1 cellular context compared by ENCODE assay signal in the genomic region with DNA sequence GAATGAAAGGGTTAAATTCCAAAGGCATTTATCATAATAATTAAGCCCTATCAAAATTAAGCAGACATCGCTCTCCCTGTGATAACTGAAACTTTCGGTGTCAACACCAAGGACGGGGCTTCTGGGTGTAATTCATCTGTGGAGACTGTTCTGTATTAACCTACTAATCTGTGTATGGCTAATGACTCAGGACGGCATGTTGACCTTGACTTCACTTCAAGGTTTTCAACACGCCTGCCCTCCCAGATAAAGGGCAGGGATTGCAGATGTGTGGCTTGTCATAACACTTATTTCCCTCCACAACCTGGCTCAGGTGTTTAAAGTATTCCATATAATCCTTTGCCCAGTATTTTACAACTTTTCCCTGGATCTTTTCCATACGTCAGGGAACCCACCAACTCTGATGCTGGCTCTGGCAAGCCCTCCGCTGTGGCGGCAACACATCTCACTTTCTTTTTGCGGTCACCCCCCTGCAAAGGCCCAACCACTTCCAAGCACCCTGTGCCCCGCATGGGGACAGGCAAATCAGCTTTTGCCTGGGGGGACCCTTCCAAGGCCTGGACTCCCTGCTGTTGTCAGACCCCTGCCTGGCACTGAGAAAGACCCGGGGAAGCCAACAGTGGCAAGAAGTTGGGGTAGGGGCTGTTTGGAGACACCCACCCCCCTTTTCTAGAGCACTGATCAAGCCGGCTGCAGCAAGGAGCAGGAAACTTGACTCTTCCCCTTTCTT.
TF ChIP-seq lines count a peak whose summit lies in the region.

No MANE protein-coding gene starts in this region.

TF ChIP-seq in HepG2, 621 proteins besides CTCF, POLR2A, EP300 and RAD21:
- TF ChIP-seq, protein P1, sequence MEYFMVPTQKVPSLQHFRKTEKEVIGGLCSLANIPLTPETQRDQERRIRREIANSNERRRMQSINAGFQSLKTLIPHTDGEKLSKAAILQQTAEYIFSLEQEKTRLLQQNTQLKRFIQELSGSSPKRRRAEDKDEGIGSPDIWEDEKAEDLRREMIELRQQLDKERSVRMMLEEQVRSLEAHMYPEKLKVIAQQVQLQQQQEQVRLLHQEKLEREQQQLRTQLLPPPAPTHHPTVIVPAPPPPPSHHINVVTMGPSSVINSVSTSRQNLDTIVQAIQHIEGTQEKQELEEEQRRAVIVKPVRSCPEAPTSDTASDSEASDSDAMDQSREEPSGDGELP (IDR thresholded peaks at IDR 0.05; ENCODE audit: borderline replicate concordance, low read depth) = no peak
- TF ChIP-seq FOXA3 (CRISPR knock-in tag; IDR thresholded peaks at IDR 0.05) (0 out of 2 replicates have a peak, but pooled peaks have one; percentile 38), FOXA1 (IDR thresholded peaks at IDR 0.05) (no peak), FOXA1 (CRISPR knock-in tag; IDR thresholded peaks at IDR 0.05) (peak; percentile 22; the same call in 1 of the 2 replicates), PCBP1 (IDR thresholded peaks at IDR 0.05; ENCODE audit: borderline replicate concordance, low read depth, low read length) (no peak), ZNF652 (CRISPR knock-in tag; IDR thresholded peaks at IDR 0.05; ENCODE audit: borderline replicate concordance, low read depth) (peak; percentile 78; the same call in 1 of the 2 replicates), GATAD2A (CRISPR knock-in tag; IDR thresholded peaks at IDR 0.05) (0 out of 2 replicates have a peak, but pooled peaks have one; percentile 16), ZNF10 (CRISPR knock-in tag; IDR thresholded peaks at IDR 0.05; ENCODE audit: borderline replicate concordance, low read depth) (no peak), FOSL2 (CRISPR knock-in tag; IDR thresholded peaks at IDR 0.05) (peak; percentile 79)
- TF ChIP-seq, protein P2, sequence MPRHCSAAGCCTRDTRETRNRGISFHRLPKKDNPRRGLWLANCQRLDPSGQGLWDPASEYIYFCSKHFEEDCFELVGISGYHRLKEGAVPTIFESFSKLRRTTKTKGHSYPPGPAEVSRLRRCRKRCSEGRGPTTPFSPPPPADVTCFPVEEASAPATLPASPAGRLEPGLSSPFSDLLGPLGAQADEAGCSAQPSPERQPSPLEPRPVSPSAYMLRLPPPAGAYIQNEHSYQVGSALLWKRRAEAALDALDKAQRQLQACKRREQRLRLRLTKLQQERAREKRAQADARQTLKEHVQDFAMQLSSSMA (CRISPR knock-in tag; IDR thresholded peaks at IDR 0.05) = no peak
- TF ChIP-seq, protein P3, sequence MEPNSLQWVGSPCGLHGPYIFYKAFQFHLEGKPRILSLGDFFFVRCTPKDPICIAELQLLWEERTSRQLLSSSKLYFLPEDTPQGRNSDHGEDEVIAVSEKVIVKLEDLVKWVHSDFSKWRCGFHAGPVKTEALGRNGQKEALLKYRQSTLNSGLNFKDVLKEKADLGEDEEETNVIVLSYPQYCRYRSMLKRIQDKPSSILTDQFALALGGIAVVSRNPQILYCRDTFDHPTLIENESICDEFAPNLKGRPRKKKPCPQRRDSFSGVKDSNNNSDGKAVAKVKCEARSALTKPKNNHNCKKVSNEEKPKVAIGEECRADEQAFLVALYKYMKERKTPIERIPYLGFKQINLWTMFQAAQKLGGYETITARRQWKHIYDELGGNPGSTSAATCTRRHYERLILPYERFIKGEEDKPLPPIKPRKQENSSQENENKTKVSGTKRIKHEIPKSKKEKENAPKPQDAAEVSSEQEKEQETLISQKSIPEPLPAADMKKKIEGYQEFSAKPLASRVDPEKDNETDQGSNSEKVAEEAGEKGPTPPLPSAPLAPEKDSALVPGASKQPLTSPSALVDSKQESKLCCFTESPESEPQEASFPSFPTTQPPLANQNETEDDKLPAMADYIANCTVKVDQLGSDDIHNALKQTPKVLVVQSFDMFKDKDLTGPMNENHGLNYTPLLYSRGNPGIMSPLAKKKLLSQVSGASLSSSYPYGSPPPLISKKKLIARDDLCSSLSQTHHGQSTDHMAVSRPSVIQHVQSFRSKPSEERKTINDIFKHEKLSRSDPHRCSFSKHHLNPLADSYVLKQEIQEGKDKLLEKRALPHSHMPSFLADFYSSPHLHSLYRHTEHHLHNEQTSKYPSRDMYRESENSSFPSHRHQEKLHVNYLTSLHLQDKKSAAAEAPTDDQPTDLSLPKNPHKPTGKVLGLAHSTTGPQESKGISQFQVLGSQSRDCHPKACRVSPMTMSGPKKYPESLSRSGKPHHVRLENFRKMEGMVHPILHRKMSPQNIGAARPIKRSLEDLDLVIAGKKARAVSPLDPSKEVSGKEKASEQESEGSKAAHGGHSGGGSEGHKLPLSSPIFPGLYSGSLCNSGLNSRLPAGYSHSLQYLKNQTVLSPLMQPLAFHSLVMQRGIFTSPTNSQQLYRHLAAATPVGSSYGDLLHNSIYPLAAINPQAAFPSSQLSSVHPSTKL (CRISPR knock-in tag; IDR thresholded peaks at IDR 0.05) = 0 out of 2 replicates have a peak, but pooled peaks have one; percentile 39
- TF ChIP-seq, protein P4, sequence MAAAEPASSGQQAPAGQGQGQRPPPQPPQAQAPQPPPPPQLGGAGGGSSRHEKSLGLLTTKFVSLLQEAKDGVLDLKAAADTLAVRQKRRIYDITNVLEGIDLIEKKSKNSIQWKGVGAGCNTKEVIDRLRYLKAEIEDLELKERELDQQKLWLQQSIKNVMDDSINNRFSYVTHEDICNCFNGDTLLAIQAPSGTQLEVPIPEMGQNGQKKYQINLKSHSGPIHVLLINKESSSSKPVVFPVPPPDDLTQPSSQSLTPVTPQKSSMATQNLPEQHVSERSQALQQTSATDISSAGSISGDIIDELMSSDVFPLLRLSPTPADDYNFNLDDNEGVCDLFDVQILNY (CRISPR knock-in tag; conservative IDR thresholded peaks at IDR 0.05) = no peak
- TF ChIP-seq, protein P5, sequence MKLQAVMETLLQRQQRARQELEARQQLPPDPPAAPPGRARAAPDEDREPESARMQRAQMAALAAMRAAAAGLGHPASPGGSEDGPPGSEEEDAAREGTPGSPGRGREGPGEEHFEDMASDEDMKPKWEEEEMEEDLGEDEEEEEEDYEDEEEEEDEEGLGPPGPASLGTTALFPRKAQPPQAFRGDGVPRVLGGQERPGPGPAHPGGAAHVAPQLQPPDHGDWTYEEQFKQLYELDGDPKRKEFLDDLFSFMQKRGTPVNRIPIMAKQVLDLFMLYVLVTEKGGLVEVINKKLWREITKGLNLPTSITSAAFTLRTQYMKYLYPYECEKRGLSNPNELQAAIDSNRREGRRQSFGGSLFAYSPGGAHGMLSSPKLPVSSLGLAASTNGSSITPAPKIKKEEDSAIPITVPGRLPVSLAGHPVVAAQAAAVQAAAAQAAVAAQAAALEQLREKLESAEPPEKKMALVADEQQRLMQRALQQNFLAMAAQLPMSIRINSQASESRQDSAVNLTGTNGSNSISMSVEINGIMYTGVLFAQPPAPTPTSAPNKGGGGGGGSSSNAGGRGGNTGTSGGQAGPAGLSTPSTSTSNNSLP (IDR thresholded peaks at IDR 0.05; ENCODE audit: low read depth, low read length) = 0 out of 2 replicates have a peak, but pooled peaks have one; percentile 20
- TF ChIP-seq, protein P6, sequence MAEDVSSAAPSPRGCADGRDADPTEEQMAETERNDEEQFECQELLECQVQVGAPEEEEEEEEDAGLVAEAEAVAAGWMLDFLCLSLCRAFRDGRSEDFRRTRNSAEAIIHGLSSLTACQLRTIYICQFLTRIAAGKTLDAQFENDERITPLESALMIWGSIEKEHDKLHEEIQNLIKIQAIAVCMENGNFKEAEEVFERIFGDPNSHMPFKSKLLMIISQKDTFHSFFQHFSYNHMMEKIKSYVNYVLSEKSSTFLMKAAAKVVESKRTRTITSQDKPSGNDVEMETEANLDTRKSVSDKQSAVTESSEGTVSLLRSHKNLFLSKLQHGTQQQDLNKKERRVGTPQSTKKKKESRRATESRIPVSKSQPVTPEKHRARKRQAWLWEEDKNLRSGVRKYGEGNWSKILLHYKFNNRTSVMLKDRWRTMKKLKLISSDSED (CRISPR knock-in tag; IDR thresholded peaks at IDR 0.05) = no peak
TF ChIP-seq in HepG2: peak in this region for 7.
